In genomic region chr2:151310313-151310712, GRCh38 we compare ENCODE assay signal across 3 cellular contexts. TPM values are rescaled to one million over a fixed set of nuclear protein-coding genes. Genes with fewer than 3 reads are reported as not detected.
"Had no signal": no experiment of that assay in that cellular context is flagged by ENCODE, and none has a peak within 500 bp of the region (broad histone marks: within the 10 kb centered on the region; RNA-seq: fewer than 3 reads in every experiment).

No MANE protein-coding gene starts in this region.

RNA-seq across cellular contexts. Expression of gene TNFAIP6, which starts 47.1 kb away (rescaled TPM):
- total RNA-seq: left lobe of liver had no signal
- polyA plus RNA-seq: immature natural killer cell; naive thymus-derived CD4-positive, alpha-beta T cell had no signal
